ENCODE assay signal across 1 cellular context in the genomic region with DNA sequence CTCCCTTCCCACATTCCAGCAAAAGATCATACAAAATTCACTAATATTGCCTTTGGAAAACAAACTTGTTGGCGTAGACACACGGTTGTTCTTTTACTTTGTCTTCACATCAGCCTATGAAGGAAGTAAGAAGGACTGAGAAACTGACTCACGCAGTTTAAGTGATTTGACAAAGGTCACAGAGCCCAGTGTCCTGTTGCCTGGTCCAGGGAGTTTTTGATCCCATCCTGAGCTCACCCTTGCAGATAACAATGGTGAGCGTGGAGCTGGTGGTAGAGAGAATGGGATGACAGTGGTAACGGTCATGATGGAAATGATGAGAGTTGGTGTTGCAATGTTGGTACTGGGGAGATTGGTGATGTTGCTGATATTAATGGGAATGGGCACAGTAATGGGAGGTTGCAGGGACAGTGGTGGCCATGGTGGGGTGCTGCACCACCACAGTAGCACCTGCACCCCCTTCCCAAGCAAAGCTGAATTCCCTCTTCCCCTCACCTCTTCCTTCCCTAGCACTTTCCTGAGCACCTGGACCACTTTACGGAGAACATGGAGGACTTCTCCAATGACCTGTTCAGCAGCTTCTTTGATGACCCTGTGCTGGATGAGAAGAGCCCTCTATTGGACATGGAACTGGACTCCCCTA.
TF ChIP-seq lines count a peak whose summit lies in the region.

No MANE protein-coding gene starts in this region.

TF ChIP-seq in GM12878, 131 proteins besides CTCF, POLR2A, EP300 and RAD21:
- TF ChIP-seq SREBF2 (IDR thresholded peaks at IDR 0.05; ENCODE audit: low read length), result no peak
- 0 out of 2 replicates have a peak, but pooled peaks have one; percentile 3 for TF ChIP-seq EED (IDR thresholded peaks at IDR 0.05; ENCODE audit: low read depth)
